Comparison of ENCODE assay signal across 8 cellular contexts in the genomic region with DNA sequence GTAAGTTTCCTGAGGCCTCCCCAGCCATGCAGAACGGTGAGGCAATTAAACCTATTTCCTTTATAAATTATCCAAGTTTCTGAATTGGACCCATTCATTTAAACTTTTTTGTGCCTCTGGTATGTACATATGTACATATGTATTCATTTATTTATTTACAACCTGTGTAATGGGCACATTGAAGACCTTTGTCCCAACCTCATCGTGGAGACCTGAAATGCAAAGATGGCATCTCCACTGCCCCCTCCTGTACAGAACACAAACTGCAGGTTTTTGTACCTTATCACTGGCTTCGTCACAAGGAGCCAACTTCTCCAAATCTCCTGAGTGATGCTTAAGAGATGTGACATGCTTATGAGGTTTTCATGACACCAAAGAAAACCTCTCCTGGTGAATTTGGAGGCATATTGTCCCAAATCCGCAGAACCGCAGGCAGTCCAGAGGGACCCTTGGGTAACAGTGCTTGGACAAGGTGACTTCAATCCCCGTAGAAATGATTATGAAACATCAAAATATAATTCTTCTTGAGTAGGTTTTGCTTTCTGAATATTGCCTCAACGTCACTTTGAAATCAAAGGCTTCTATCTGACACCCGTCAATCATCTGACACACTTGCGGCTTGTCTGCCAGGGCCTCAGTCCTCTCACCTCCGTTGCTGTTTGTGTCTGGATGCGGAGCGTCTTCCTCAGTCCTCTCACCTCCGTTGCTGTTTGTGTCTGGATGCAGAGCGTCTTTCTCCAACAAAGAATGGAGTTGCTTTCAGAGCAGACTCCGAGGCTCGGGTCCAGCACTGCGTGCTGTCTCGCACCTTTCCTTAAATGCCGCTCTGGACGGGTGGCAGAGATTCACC.
DNase-seq lines count a peak whose midpoint lies in the region; ATAC-seq and TF ChIP-seq lines count a peak whose summit lies in the region.

No MANE protein-coding gene starts in this region.

- no peak overlapping the region for H3K27ac ChIP-seq in breast epithelium

- ATAC-seq in stimulated activated naive CD8-positive, alpha-beta T cell treated with anti-CD3 and anti-CD28 coated beads, Interleukin-15, amount 100 ng/mL, for 72 hours = no peak
- no peak for ATAC-seq in GM18517 (IDR thresholded peaks at IDR 0.05; ENCODE audit: unreplicated experiment)

- H3K27me3 Mint-ChIP-seq in MCF 10A (ENCODE audit: insufficient read depth, unreplicated experiment) = no peaks in the 10 kb centered on the region
- H3K27me3 Mint-ChIP-seq in stimulated activated naive CD8-positive, alpha-beta T cell treated with anti-CD3 and anti-CD28 coated beads, Interleukin-15, amount 100 ng/mL, for 72 hours = peaks cover 28% of the 10 kb centered on the region

- H3K4me3 ChIP-seq in breast epithelium = no peak overlapping the region
- no peak overlapping the region for H3K4me3 ChIP-seq in choroid plexus epithelial cell (ENCODE audit: low read depth, low read length)

- DNase-seq in MCF 10A (ENCODE audit: unreplicated experiment) (peak; percentile 59), breast epithelium (ENCODE audit: low spot score in 2 of 2) (no peak), NAMALWA (ENCODE audit: low spot score) (peak; percentile 83), choroid plexus epithelial cell (ENCODE audit: low read depth) (peak; percentile 41), Ammon's horn (ENCODE audit: low spot score) (no peak), G401 (ENCODE audit: low spot score) (no peak)
- DNase-seq in stimulated activated naive CD8-positive, alpha-beta T cell treated with anti-CD3 and anti-CD28 coated beads, Interleukin-15, amount 100 ng/mL, for 72 hours = peak; percentile 17 to 23

- no peaks in the 10 kb centered on the region for H3K4me1 ChIP-seq in breast epithelium

- in situ Hi-C loops in G401 (cut with HindIII; ENCODE audit: low sequenced_read_pairs) = no loop called here

- no peaks in the 10 kb centered on the region for H3K36me3 Mint-ChIP-seq in MCF 10A (ENCODE audit: insufficient read depth, unreplicated experiment)

- H3K27ac Mint-ChIP-seq in MCF 10A (ENCODE audit: low read depth, unreplicated experiment) = no peak overlapping the region
- no peak overlapping the region for H3K27ac Mint-ChIP-seq in stimulated activated naive CD8-positive, alpha-beta T cell treated with anti-CD3 and anti-CD28 coated beads, Interleukin-15, amount 100 ng/mL, for 72 hours

- POLR2A ChIA-PET in MCF 10A (lab: Yijun Ruan, JAX) = no interaction called here

- TF ChIP-seq CTCF in MCF 10A (IDR thresholded peaks at IDR 0.05; ENCODE audit: unreplicated experiment) = peak; percentile 47
- peak in 1 of 3 donors; percentile 17 for TF ChIP-seq CTCF in breast epithelium (IDR thresholded peaks at IDR 0.05)
- peak; percentile 66 for TF ChIP-seq CTCF in choroid plexus epithelial cell (conservative IDR thresholded peaks at IDR 0.05; ENCODE audit: low read depth, low read length)

- H3K9me3 ChIP-seq in breast epithelium = no peaks in the 10 kb centered on the region

- H3K4me3 Mint-ChIP-seq in MCF 10A (ENCODE audit: unreplicated experiment) = no peak overlapping the region
- no peak overlapping the region for H3K4me3 Mint-ChIP-seq in stimulated activated naive CD8-positive, alpha-beta T cell treated with anti-CD3 and anti-CD28 coated beads, Interleukin-15, amount 100 ng/mL, for 72 hours

- TF ChIP-seq POLR2A in breast epithelium (IDR thresholded peaks at IDR 0.05) = no peak

- CTCF ChIA-PET in MCF 10A (lab: Yijun Ruan, JAX) = no interaction called here

- H3K36me3 ChIP-seq in breast epithelium = no peaks in the 10 kb centered on the region

- H3K9me3 Mint-ChIP-seq in MCF 10A (ENCODE audit: unreplicated experiment) = no peaks in the 10 kb centered on the region
- H3K9me3 Mint-ChIP-seq in stimulated activated naive CD8-positive, alpha-beta T cell treated with anti-CD3 and anti-CD28 coated beads, Interleukin-15, amount 100 ng/mL, for 72 hours = no peaks in the 10 kb centered on the region

- no peaks in the 10 kb centered on the region for H3K27me3 ChIP-seq in breast epithelium

- intact Hi-C loops in MCF 10A (cut with micrococcal nuclease) (loop anchor here (1.0 to 2.0 kb wide), 2 partner anchors 135 to 254 kb away; a partner anchor contains a TSS), breast epithelium (cut with DNase I; ENCODE audit: low total_unique reads) (no loop called here)

- BruUV-seq in MCF 10A (replicated peaks; lab: Mats Ljungman, UMichigan) = no TSS peak

- H3K4me1 Mint-ChIP-seq in MCF 10A (ENCODE audit: insufficient read depth, unreplicated experiment) = no peaks in the 10 kb centered on the region
- H3K4me1 Mint-ChIP-seq in stimulated activated naive CD8-positive, alpha-beta T cell treated with anti-CD3 and anti-CD28 coated beads, Interleukin-15, amount 100 ng/mL, for 72 hours = no peaks in the 10 kb centered on the region

Comparison
In these comparisons a context has a peak if more than half of its experiments do, and no peak if none do; other contexts are left out.
1. DNase-seq: peak in MCF 10A (single experiment), NAMALWA (single experiment), choroid plexus epithelial cell (single experiment) and stimulated activated naive CD8-positive, alpha-beta T cell treated with anti-CD3 and anti-CD28 coated beads, Interleukin-15, amount 100 ng/mL, for 72 hours (2 of 2); none in breast epithelium (0 of 2), Ammon's horn (single experiment) and G401 (single experiment).